In the genomic region with DNA sequence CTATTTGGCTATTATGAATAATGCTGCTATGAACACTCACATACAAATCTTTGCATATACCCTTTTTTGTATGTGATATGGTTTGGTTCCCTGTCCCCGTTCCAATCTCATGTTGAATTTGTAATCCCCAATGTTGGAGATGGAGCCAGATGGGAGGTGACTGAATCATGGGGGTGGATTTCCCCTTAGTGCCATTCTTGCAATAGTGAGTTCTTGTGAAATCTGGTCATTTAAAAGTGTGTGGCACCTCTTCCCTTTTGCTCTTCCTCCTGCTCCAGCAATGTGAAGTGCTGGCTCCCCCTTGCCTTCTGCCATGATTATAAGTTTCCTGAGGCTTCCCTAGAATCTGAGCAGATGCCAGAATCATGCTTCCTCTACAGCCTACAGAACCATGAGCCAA, we compare ENCODE assay signal across 14 cellular contexts.
A peak's percentile ranks its signal among the peaks of the same experiment; 100 is the strongest.
DNase-seq lines count a peak whose midpoint lies in the region; ATAC-seq and TF ChIP-seq lines count a peak whose summit lies in the region.
"Had no signal": no experiment of that assay in that cellular context is flagged by ENCODE, and none has a peak within 500 bp of the region (broad histone marks: within the 10 kb centered on the region; RNA-seq: fewer than 3 reads in every experiment).

No MANE protein-coding gene starts in this region.

- H3K4me1 Mint-ChIP-seq in activated B cell treated with CpG ODN at 0.5 μM for 24 hours (peaks cover 39% of the 10 kb centered on the region), memory B cell (peaks cover 16% of the 10 kb centered on the region), mesothelial cell of epicardium (peaks cover 34% of the 10 kb centered on the region)
- H3K4me1 Mint-ChIP-seq in stimulated activated naive B cell treated with anti-CD40 and anti-IgM and Interleukin-4, amounts not matched to agents 10 μg/mL and 1 μg/mL and 100 μg/mL, for 72 hours = peaks cover 14 to 32% of the 10 kb centered on the region in 2 donors
- H3K4me1 Mint-ChIP-seq: CD4-positive, alpha-beta memory T cell had no signal

- H3K36me3 Mint-ChIP-seq in activated B cell treated with CpG ODN at 0.5 μM for 24 hours (ENCODE audit: low read depth) (no peaks in the 10 kb centered on the region), memory B cell (no peaks in the 10 kb centered on the region), mesothelial cell of epicardium (peaks cover 6% of the 10 kb centered on the region)
- peaks cover 0 to 8% of the 10 kb centered on the region in 2 donors for H3K36me3 Mint-ChIP-seq in stimulated activated naive B cell treated with anti-CD40 and anti-IgM and Interleukin-4, amounts not matched to agents 10 μg/mL and 1 μg/mL and 100 μg/mL, for 72 hours
- H3K36me3 Mint-ChIP-seq: CD4-positive, alpha-beta memory T cell had no signal

- H3K4me3 Mint-ChIP-seq in activated B cell treated with CpG ODN at 0.5 μM for 24 hours = no peak overlapping the region
- no peak overlapping the region for H3K4me3 Mint-ChIP-seq in memory B cell
- no peak overlapping the region for H3K4me3 Mint-ChIP-seq in stimulated activated naive B cell treated with anti-CD40 and anti-IgM and Interleukin-4, amounts not matched to agents 10 μg/mL and 1 μg/mL and 100 μg/mL, for 72 hours
- H3K4me3 Mint-ChIP-seq in mesothelial cell of epicardium = no peak overlapping the region
- H3K4me3 Mint-ChIP-seq: CD4-positive, alpha-beta memory T cell; H9 had no signal

- H3K27ac Mint-ChIP-seq in activated B cell treated with CpG ODN at 0.5 μM for 24 hours = peak overlapping the region; percentile 47
- H3K27ac Mint-ChIP-seq in memory B cell = peak overlapping the region; percentile 59
- peak overlapping the region; percentile 11 for H3K27ac Mint-ChIP-seq in stimulated activated naive B cell treated with anti-CD40 and anti-IgM and Interleukin-4, amounts not matched to agents 10 μg/mL and 1 μg/mL and 100 μg/mL, for 72 hours
- no peak overlapping the region for H3K27ac Mint-ChIP-seq in mesothelial cell of epicardium
- H3K27ac Mint-ChIP-seq: CD4-positive, alpha-beta memory T cell; H9 had no signal

- CTCF ChIA-PET in activated B cell treated with CpG ODN at 0.5 μM for 24 hours (lab: Charles Lee) = no interaction called here

- no peak for ATAC-seq in activated B cell treated with CpG ODN at 0.5 μM for 24 hours (ENCODE audit: low read depth)
- ATAC-seq in memory B cell (ENCODE audit: low read depth) = no peak
- no peak for ATAC-seq in stimulated activated naive B cell treated with anti-CD40 and anti-IgM and Interleukin-4, amounts not matched to agents 10 μg/mL and 1 μg/mL and 100 μg/mL, for 72 hours (replicated peaks)

- TF ChIP-seq CTCF in activated B cell treated with CpG ODN at 0.5 μM for 24 hours (IDR thresholded peaks at IDR 0.05) (no peak), mesothelial cell of epicardium (IDR thresholded peaks at IDR 0.05; ENCODE audit: unreplicated experiment) (no peak)

- H3K27me3 Mint-ChIP-seq in activated B cell treated with CpG ODN at 0.5 μM for 24 hours (no peaks in the 10 kb centered on the region), memory B cell (no peaks in the 10 kb centered on the region), mesothelial cell of epicardium (ENCODE audit: low read depth) (no peaks in the 10 kb centered on the region)
- no peaks in the 10 kb centered on the region for H3K27me3 Mint-ChIP-seq in stimulated activated naive B cell treated with anti-CD40 and anti-IgM and Interleukin-4, amounts not matched to agents 10 μg/mL and 1 μg/mL and 100 μg/mL, for 72 hours
- H3K27me3 Mint-ChIP-seq: CD4-positive, alpha-beta memory T cell had no signal

- POLR2A ChIA-PET in activated B cell treated with CpG ODN at 0.5 μM for 24 hours (lab: Charles Lee) = interaction anchor here (1.2 kb wide), 1 partner anchor 76 kb away, joined by 3 read pairs; no protein-coding TSS in a partner anchor

- no peaks in the 10 kb centered on the region for H3K9me3 Mint-ChIP-seq in activated B cell treated with CpG ODN at 0.5 μM for 24 hours
- no peaks in the 10 kb centered on the region for H3K9me3 Mint-ChIP-seq in memory B cell
- no peaks in the 10 kb centered on the region for H3K9me3 Mint-ChIP-seq in stimulated activated naive B cell treated with anti-CD40 and anti-IgM and Interleukin-4, amounts not matched to agents 10 μg/mL and 1 μg/mL and 100 μg/mL, for 72 hours
- peaks cover 4% of the 10 kb centered on the region for H3K9me3 Mint-ChIP-seq in mesothelial cell of epicardium
- H3K9me3 Mint-ChIP-seq: H9 had no signal

- DNase-seq in SKM-1 treated with dmso at 0.1 percent for 144 hours (lab: John Stamatoyannopoulos, UW; ENCODE audit: unreplicated experiment) (peak; percentile 33), SKM-1 (lab: John Stamatoyannopoulos, UW; ENCODE audit: unreplicated experiment) (no peak), activated B cell treated with CpG ODN at 0.5 μM for 24 hours (no peak), memory B cell (ENCODE audit: low spot score in 2 of 2) (no peak), mesothelial cell of epicardium (ENCODE audit: low spot score in 2 of 2, unreplicated experiment in 2 of 2) (no peak), HPDE6-E6E7 (ENCODE audit: extremely low spot score) (no peak), NCI-H1105 (lab: John Stamatoyannopoulos, UW) (no peak)
- DNase-seq in stimulated activated naive B cell treated with anti-CD40 and anti-IgM and Interleukin-4, amounts not matched to agents 10 μg/mL and 1 μg/mL and 100 μg/mL, for 72 hours = no peak
- DNase-seq: 8988T; CD4-positive, alpha-beta memory T cell; DND-41; GDM1; GOT3; H9 had no signal

- intact Hi-C loops in activated B cell treated with CpG ODN at 0.5 μM for 24 hours (cut with micrococcal nuclease) = loop anchor here (10.0 kb wide), 1 partner anchor 1189 kb away; a partner anchor contains a TSS
